ENCODE assay signal across 1 cellular context in the genomic region with DNA sequence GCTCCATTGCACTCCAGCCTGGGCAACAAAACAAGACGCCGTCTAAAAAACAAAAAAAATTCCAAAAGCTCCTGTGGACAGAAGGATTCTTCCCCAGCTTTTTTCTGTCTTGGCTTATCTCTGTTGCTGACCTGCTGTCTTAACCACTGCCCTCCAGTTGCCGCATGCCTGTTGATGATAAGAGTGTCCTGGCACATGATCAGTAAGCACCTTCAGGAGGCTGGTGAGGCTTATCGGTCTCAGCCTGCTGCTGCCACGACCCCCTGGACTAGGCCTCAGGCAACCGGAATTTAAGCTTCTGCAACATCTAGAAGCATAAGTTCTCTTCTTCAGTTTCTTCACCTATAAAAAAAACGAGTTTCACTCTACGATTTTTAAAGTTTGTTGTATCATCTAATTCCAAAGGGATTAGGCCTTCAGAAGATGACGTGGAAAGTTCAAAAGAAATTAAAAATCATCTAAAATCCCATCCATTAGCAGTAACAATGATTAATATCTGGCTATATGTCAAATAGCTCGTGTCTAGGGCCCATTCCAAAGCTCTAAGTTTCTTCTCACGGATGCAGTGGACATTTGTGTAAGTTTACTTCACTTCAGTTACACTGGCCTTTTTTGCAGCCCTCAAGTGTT.
TF ChIP-seq lines count a peak whose summit lies in the region.

No MANE protein-coding gene starts in this region.

TF ChIP-seq in H1, 55 proteins besides CTCF, POLR2A, EP300 and RAD21:
- TF ChIP-seq, protein P1, sequence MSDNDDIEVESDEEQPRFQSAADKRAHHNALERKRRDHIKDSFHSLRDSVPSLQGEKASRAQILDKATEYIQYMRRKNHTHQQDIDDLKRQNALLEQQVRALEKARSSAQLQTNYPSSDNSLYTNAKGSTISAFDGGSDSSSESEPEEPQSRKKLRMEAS (IDR thresholded peaks at IDR 0.05): peak; percentile 20; the same call in 1 of the 2 replicates
- TF ChIP-seq SP1 (IDR thresholded peaks at IDR 0.05; ENCODE audit: low read depth, low read length) (no peak), SRF (IDR thresholded peaks at IDR 0.05; ENCODE audit: low read depth, low read length) (no peak)
